8 cellular contexts compared by ENCODE assay signal in the genomic region with DNA sequence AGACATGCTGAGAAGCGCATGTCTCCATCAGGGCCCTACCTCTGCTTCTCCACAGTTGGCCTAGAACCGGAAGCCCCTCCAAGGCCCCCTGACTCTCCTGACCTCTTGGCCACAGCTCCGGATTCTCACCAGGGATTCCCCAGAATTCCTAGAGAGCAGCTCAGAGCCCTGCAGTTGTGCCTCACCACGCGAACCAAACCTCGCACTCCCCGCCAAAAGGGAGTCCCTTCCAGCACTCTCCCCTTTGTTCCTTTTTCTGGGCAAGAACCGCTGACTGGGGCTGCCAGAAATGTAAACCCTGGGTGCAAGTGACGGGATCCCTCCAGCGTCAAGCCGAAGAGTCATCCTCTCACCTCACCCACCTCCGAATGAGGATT. TPM values are rescaled to one million over a fixed set of nuclear protein-coding genes. Genes with fewer than 3 reads are reported as not detected.
DNase-seq lines count a peak whose midpoint lies in the region; ATAC-seq and TF ChIP-seq lines count a peak whose summit lies in the region.

No MANE protein-coding gene starts in this region.

- 38 to 54% (median 47%) methylated on average over 12 of the region's 12 CpGs for WGBS in heart left ventricle, 4 donors

- H3K4me3 ChIP-seq in heart left ventricle, result peak overlapping the region in 10 of 12 donors; percentile 58 to 89 (median 64)

- H3K27ac ChIP-seq in heart left ventricle, result peak overlapping the region in 3 of 12 donors; percentile 56 to 67 (median 64)

- no peaks in the 10 kb centered on the region for H3K36me3 ChIP-seq in heart left ventricle

- H3K4me1 ChIP-seq in heart left ventricle, result peaks cover 0 to 17% (median 7%) of the 10 kb centered on the region in 12 donors

- no peak for TF ChIP-seq CTCF in heart left ventricle (IDR thresholded peaks at IDR 0.05)

- ATAC-seq in heart left ventricle, result peak in 2 of 4 donors; percentile 29 to 30
- ATAC-seq in Right ventricle myocardium inferior, result no peak
- ATAC-seq in HG03097 (IDR thresholded peaks at IDR 0.05; ENCODE audit: low FRiP score, unreplicated experiment), result no peak
- ATAC-seq in GM21786 (IDR thresholded peaks at IDR 0.05; ENCODE audit: unreplicated experiment), result no peak

- peaks cover 0 to 12% (median 0%) of the 10 kb centered on the region in 9 donors for H3K27me3 ChIP-seq in heart left ventricle

- H3K9me3 ChIP-seq in heart left ventricle, result no peaks in the 10 kb centered on the region

- no peak for DNase-seq in heart left ventricle
- no peak for DNase-seq in Right ventricle myocardium inferior (ENCODE audit: missing footprints)
- peak; percentile 19 for DNase-seq in cerebellum (ENCODE audit: low spot score)
- DNase-seq in midbrain (lab: John Stamatoyannopoulos, UW), result peak; percentile 15
- no peak for DNase-seq in NCI-H510A (lab: John Stamatoyannopoulos, UW)
- DNase-seq in NAMALWA (ENCODE audit: low spot score), result no peak

- TF ChIP-seq POLR2A in heart left ventricle (IDR thresholded peaks at IDR 0.05), result no peak

- intact Hi-C loops in heart left ventricle (cut with DNase I) (loop anchor here in 3 of 10 donors (2.0 to 10.0 kb wide), 3 partner anchors 37 to 378 kb away; no protein-coding TSS in a partner anchor), Right ventricle myocardium inferior (cut with DNase I) (no loop called here)

RNA-seq across cellular contexts. Expression of a gene that starts 36.7 kb away (rescaled TPM):
- 10 to 100 TPM in 1 of 9 donors, 1 to 10 TPM in 8; 2.2 to 15.5 (median 6.9) TPM for total RNA-seq in heart left ventricle
- 1 to 10 TPM; 1.3 to 3.2 TPM for polyA plus RNA-seq in heart left ventricle
- 6.8 TPM for total RNA-seq in Right ventricle myocardium inferior
- 69.8 TPM for total RNA-seq in cerebellum

Comparison
In these comparisons a context has a peak if more than half of its experiments do, and no peak if none do; other contexts are left out.
1. DNase-seq: peak in cerebellum (single experiment) and midbrain (single experiment); none in heart left ventricle (0 of 5), Right ventricle myocardium inferior (single experiment), NCI-H510A (single experiment) and NAMALWA (single experiment).